1 cellular context compared by ENCODE assay signal in genomic region chr11:95499516-95500135, GRCh38.
TF ChIP-seq lines count a peak whose summit lies in the region.

No MANE protein-coding gene starts in this region.

TF ChIP-seq in K562, 482 proteins besides CTCF, POLR2A, EP300 and RAD21 (continued from another document):
- TF ChIP-seq AFF1 (IDR thresholded peaks at IDR 0.05; ENCODE audit: low read depth in 1 of 2, partially characterized antibody in 2 of 2) (no peak), MCM2 (IDR thresholded peaks at IDR 0.05; ENCODE audit: low read depth) (no peak), SAFB (IDR thresholded peaks at IDR 0.05; ENCODE audit: borderline replicate concordance, low read depth, low read length) (no peak), FOXP4 (CRISPR knock-in tag; IDR thresholded peaks at IDR 0.05; ENCODE audit: borderline replicate concordance) (no peak), FOSL1 (tag; conservative IDR thresholded peaks at IDR 0.05) (peak; percentile 88), ZNF282 (CRISPR knock-in tag; IDR thresholded peaks at IDR 0.05) (no peak), CREB3L1 (IDR thresholded peaks at IDR 0.05; ENCODE audit: borderline replicate concordance, low read depth) (no peak), ZNF644 (tag; IDR thresholded peaks at IDR 0.05; ENCODE audit: low read depth) (no peak), CBFB (CRISPR knock-in tag; IDR thresholded peaks at IDR 0.05) (no peak), MEF2A (IDR thresholded peaks at IDR 0.05; ENCODE audit: control insufficient read depth, low read depth, low read length) (no peak), ZNF347 (CRISPR knock-in tag; IDR thresholded peaks at IDR 0.05; ENCODE audit: low read depth) (no peak), E2F4 (CRISPR knock-in tag; IDR thresholded peaks at IDR 0.05; ENCODE audit: low read depth) (no peak), CHD2 (IDR thresholded peaks at IDR 0.05; ENCODE audit: low read depth, low read length) (no peak), KDM1A (IDR thresholded peaks at IDR 0.05) (no peak), ZBTB34 (CRISPR knock-in tag; IDR thresholded peaks at IDR 0.05) (no peak), HSF4 (CRISPR knock-in tag; IDR thresholded peaks at IDR 0.05; ENCODE audit: borderline replicate concordance) (no peak), FOXA3 (CRISPR knock-in tag; conservative IDR thresholded peaks at IDR 0.05 in 1 of 2, IDR thresholded peaks at IDR 0.05 in 1 of 2) (peak in 1 of 2 experiments; percentile 91; a peak in 2 of 4 replicates), AFF4 (CRISPR knock-in tag; IDR thresholded peaks at IDR 0.05) (no peak), SMARCA4 (IDR thresholded peaks at IDR 0.05) (no peak; the same call in 1 of the 2 replicates)
